Comparison of ENCODE assay signal across 19 cellular contexts in the genomic region with DNA sequence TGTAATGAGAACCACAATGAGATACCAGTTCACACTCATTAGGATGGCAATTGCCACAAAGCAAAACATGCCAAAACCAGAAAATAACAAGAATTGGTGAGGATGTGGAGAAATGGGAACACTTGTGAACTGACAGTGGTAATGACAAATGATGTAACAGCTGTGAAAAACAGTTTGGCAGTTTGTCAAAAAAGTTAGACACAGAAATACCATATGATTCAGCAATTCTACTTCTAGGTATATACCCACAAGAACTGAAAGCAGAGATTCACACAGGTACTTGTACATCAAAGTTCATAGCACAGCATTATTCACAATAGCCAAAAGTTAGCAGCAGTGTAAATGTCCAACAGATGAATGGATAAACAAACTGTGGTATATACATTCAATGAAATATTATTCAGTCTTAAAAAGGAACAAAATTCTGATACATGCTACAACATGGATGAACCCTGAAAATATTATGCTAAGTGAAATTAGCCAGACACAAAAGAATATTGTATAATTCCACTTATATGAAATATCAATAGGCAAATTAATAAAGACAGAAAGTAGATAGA.
A peak's percentile ranks its signal among the peaks of the same experiment; 100 is the strongest.
DNase-seq lines count a peak whose midpoint lies in the region; ATAC-seq, FAIRE-seq and TF ChIP-seq lines count a peak whose summit lies in the region.
"Had no signal": no experiment of that assay in that cellular context is flagged by ENCODE, and none has a peak within 500 bp of the region (broad histone marks: within the 10 kb centered on the region; RNA-seq: fewer than 3 reads in every experiment).

No MANE protein-coding gene starts in this region.

- H3K36me3 ChIP-seq in endodermal cell (ENCODE audit: control insufficient read depth, insufficient read depth, low read length): peaks cover 46% of the 10 kb centered on the region
- peaks cover 0 to 5% (median 0%) of the 10 kb centered on the region in 4 donors for H3K36me3 ChIP-seq in sigmoid colon
- H3K36me3 ChIP-seq in pancreas: no peaks in the 10 kb centered on the region

- H3K27ac ChIP-seq in endodermal cell (ENCODE audit: low read depth, low read length): no peak overlapping the region
- no peak overlapping the region for H3K27ac ChIP-seq in sigmoid colon
- H3K27ac ChIP-seq in pancreas: no peak overlapping the region
- H3K27ac ChIP-seq: body of pancreas, tibial nerve had no signal

- H3K27me3 ChIP-seq in endodermal cell (ENCODE audit: control insufficient read depth, insufficient read depth, low read length, poor library complexity, severe bottlenecking) (no peaks in the 10 kb centered on the region), sigmoid colon (no peaks in the 10 kb centered on the region), pancreas (no peaks in the 10 kb centered on the region)
- H3K27me3 ChIP-seq: body of pancreas, tibial nerve had no signal

- DNase-seq in H54 (ENCODE audit: insufficient read length, low spot score) (no peak), OCI-M1 (lab: John Stamatoyannopoulos, UW) (peak; percentile 77), endodermal cell (no peak), lung microvascular endothelial cell (ENCODE audit: low read depth in 2 of 2) (peak; percentile 17 to 59), sigmoid colon (no peak), activated gamma-delta T cell (lab: John Stamatoyannopoulos, UW) (no peak), pancreas (no peak)
- DNase-seq: activated naive CD4-positive, alpha-beta T cell treated with anti-CD3 and anti-CD28 coated beads, Interleukin-2, amount 10 ng/mL, durations not matched to agents 7 days and 5 days; activated T-cell treated with anti-CD3 and anti-CD28 coated beads for 4 hours; body of pancreas; GDM1; left colon; NCI-H187; NCI-H524; stimulated activated naive CD4-positive, alpha-beta T cell treated with Interleukin-2 at 50 U/mL for 16 hours had no signal

- peaks cover 72% of the 10 kb centered on the region for H3K36me3 Mint-ChIP-seq in endodermal cell (ENCODE audit: low read depth)
- H3K36me3 Mint-ChIP-seq: activated naive CD4-positive, alpha-beta T cell treated with anti-CD3 and anti-CD28 coated beads, Interleukin-2, amount 10 ng/mL, durations not matched to agents 7 days and 5 days had no signal

- H3K4me3 ChIP-seq in endodermal cell (ENCODE audit: low read length) (peak overlapping the region; percentile 66), sigmoid colon (no peak overlapping the region), pancreas (no peak overlapping the region)
- H3K4me3 ChIP-seq: body of pancreas, tibial nerve had no signal

- TF ChIP-seq CTCF in endodermal cell (conservative IDR thresholded peaks at IDR 0.05) (no peak), sigmoid colon (IDR thresholded peaks at IDR 0.05) (no peak), pancreas (IDR thresholded peaks at IDR 0.05) (no peak)

- FAIRE-seq in H54 (lab: Jason Lieb, UNC) (peak; percentile 45), pancreas (lab: Jason Lieb, UNC) (no peak)
- FAIRE-seq: frontal cortex had no signal

- no peak for ATAC-seq in pancreas
- ATAC-seq: body of pancreas, left colon, Panc1 had no signal

- no peak overlapping the region for H3K27ac Mint-ChIP-seq in endodermal cell
- H3K27ac Mint-ChIP-seq: activated naive CD4-positive, alpha-beta T cell treated with anti-CD3 and anti-CD28 coated beads, Interleukin-2, amount 10 ng/mL, durations not matched to agents 7 days and 5 days; B cell had no signal

- no peak overlapping the region for H3K4me3 Mint-ChIP-seq in endodermal cell
- H3K4me3 Mint-ChIP-seq: activated naive CD4-positive, alpha-beta T cell treated with anti-CD3 and anti-CD28 coated beads, Interleukin-2, amount 10 ng/mL, durations not matched to agents 7 days and 5 days; B cell had no signal

- H3K9ac ChIP-seq in endodermal cell (ENCODE audit: extremely low read depth, low read length, poor library complexity, severe bottlenecking): no peak overlapping the region

- TF ChIP-seq EP300 in sigmoid colon (IDR thresholded peaks at IDR 0.05): no peak

- H3K4me1 ChIP-seq in endodermal cell (ENCODE audit: control insufficient read depth, insufficient read depth, low read length) (no peaks in the 10 kb centered on the region), sigmoid colon (no peaks in the 10 kb centered on the region), pancreas (no peaks in the 10 kb centered on the region)
- H3K4me1 ChIP-seq: body of pancreas, tibial nerve had no signal

- no peaks in the 10 kb centered on the region for H3K27me3 Mint-ChIP-seq in endodermal cell (ENCODE audit: insufficient read depth)
- H3K27me3 Mint-ChIP-seq: activated naive CD4-positive, alpha-beta T cell treated with anti-CD3 and anti-CD28 coated beads, Interleukin-2, amount 10 ng/mL, durations not matched to agents 7 days and 5 days; B cell had no signal

- H3K9me3 ChIP-seq in endodermal cell (ENCODE audit: control insufficient read depth, low read length) (peaks cover 95% of the 10 kb centered on the region), sigmoid colon (peaks cover 0 to 8% (median 2%) of the 10 kb centered on the region in 4 donors), pancreas (no peaks in the 10 kb centered on the region)

- TF ChIP-seq POLR2A in H54 (IDR thresholded peaks at IDR 0.05; ENCODE audit: low read depth, low read length): no peak
- TF ChIP-seq POLR2A in sigmoid colon (IDR thresholded peaks at IDR 0.05): no peak

- intact Hi-C loops in sigmoid colon (cut with DNase I): no loop called here
- intact Hi-C loops in pancreas (cut with DNase I): no loop called here

- H3K4me1 Mint-ChIP-seq in endodermal cell: peaks cover 18% of the 10 kb centered on the region
- H3K4me1 Mint-ChIP-seq: activated naive CD4-positive, alpha-beta T cell treated with anti-CD3 and anti-CD28 coated beads, Interleukin-2, amount 10 ng/mL, durations not matched to agents 7 days and 5 days had no signal

- H3K9me3 Mint-ChIP-seq in endodermal cell: peaks cover 84% of the 10 kb centered on the region

Comparison
In these comparisons a context has a peak if more than half of its experiments do, and no peak if none do; other contexts are left out.
1. DNase-seq: peak in OCI-M1 (single experiment) and lung microvascular endothelial cell (2 of 2); none in H54 (single experiment), endodermal cell (single experiment), sigmoid colon (single experiment), activated gamma-delta T cell (single experiment) and pancreas (0 of 6).